ENCODE assay signal across 8 cellular contexts in the genomic region with DNA sequence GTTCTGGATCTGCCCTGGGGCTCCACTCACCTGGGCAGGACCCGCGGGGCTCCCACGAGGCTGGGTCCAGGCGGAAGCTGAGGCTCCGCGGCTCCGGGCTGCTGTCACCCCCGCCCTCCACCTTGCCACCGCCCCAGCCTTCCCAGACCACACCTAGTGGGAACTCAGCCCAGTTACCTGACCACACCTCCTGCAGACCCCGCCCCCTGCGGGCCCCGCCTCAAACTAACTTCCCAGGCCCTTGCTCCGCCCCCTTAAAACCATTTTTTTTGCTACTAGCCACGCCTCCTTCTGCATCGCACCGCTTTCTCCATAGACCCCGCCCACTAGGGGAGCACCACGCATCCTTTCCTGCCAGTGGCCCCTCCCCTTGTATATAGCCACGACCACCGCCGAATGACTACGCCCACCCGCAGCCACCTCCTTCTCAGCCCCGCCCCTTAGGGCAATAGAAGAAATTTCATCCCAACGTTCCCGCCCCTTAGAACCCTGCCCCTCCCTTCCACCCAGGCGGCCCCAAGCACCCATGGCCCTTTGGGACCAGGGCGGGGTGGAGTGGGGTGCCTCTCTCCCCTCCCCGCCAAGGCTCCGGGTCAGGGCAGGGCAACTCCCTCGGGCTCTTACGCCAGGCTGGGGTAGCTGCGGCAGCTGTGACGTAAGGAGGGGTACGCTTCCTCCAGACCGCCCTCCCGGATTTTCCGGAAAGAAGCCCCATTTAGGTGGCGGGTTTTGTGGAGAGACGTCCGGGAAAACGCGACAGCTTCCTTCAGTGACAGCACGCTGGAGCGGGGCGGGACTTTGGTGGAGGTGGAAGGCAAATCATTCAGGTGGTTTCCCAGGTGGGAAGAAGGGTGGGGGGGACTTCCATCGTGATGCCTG. TPM values are rescaled to one million over a fixed set of nuclear protein-coding genes. Genes with fewer than 3 reads are reported as not detected.
DNase-seq lines count a peak whose midpoint lies in the region; ATAC-seq and TF ChIP-seq lines count a peak whose summit lies in the region.

A gene (minus strand): TSS at position 79 of the 879 bp plus-strand sequence. CDS start 3,687 bp downstream, outside the sequence.

- peak; percentile 70 for ATAC-seq in GM19351 (IDR thresholded peaks at IDR 0.05; ENCODE audit: unreplicated experiment)
- peak; percentile 56 for ATAC-seq in HG03442 (IDR thresholded peaks at IDR 0.05; ENCODE audit: unreplicated experiment)

- intact Hi-C loops in esophagus squamous epithelium (cut with DNase I), result no loop called here
- intact Hi-C loops in transverse colon (cut with DNase I; ENCODE audit: low total_unique reads), result no loop called here

- no peak for TF ChIP-seq CTCF in BE2C (IDR thresholded peaks at IDR 0.05; ENCODE audit: low read depth, low read length)
- peak in 3 of 6 experiments; percentile 15 to 16 (median 15) for TF ChIP-seq CTCF in esophagus squamous epithelium (IDR thresholded peaks at IDR 0.05)
- peak; percentile 43 for TF ChIP-seq CTCF in neutrophil (IDR thresholded peaks at IDR 0.05)
- TF ChIP-seq CTCF in transverse colon (IDR thresholded peaks at IDR 0.05), result no peak

- H3K9ac ChIP-seq in NT2/D1 (ENCODE audit: insufficient read length, low read depth), result peak within 1 kb of the TSS; percentile 88

- H3K4me1 ChIP-seq in BE2C (no peaks in the 10 kb centered on the region), NT2/D1 (ENCODE audit: insufficient read depth, insufficient read length) (peaks cover 8% of the 10 kb centered on the region), esophagus squamous epithelium (peaks cover 4 to 38% (median 15%) of the 10 kb centered on the region in 3 donors), neutrophil (ENCODE audit: control insufficient read depth in 1 of 2, insufficient read depth in 1 of 2, low read depth in 1 of 2, low read length in 1 of 2) (peaks cover 61 to 64% of the 10 kb centered on the region in 2 experiments), transverse colon (peaks cover 0 to 24% (median 5%) of the 10 kb centered on the region in 4 donors)

- peak in 3 of 4 donors; percentile 67 to 69 (median 68) for TF ChIP-seq POLR2A in esophagus squamous epithelium (IDR thresholded peaks at IDR 0.05)
- TF ChIP-seq POLR2A in transverse colon (IDR thresholded peaks at IDR 0.05), result peak; percentile 95

- H3K9me3 ChIP-seq in BE2C, result no peaks in the 10 kb centered on the region
- no peaks in the 10 kb centered on the region for H3K9me3 ChIP-seq in NT2/D1 (ENCODE audit: insufficient read depth, low read length)
- H3K9me3 ChIP-seq in esophagus squamous epithelium, result no peaks in the 10 kb centered on the region
- no peaks in the 10 kb centered on the region for H3K9me3 ChIP-seq in neutrophil
- H3K9me3 ChIP-seq in transverse colon, result no peaks in the 10 kb centered on the region

- H3K4me3 ChIP-seq in BE2C (ENCODE audit: low read depth, low read length), result no peak within 1 kb of the TSS
- peak within 1 kb of the TSS; percentile 86 for H3K4me3 ChIP-seq in NT2/D1 (ENCODE audit: insufficient read length, low read depth)
- H3K4me3 ChIP-seq in esophagus squamous epithelium, result peak within 1 kb of the TSS; percentile 37 to 74 (median 56)
- peak within 1 kb of the TSS; percentile 71 to 73 for H3K4me3 ChIP-seq in neutrophil (ENCODE audit: low read depth in 1 of 2, low read length in 1 of 2)
- H3K4me3 ChIP-seq in transverse colon, result peak within 1 kb of the TSS; percentile 25 to 61 (median 36)

- H3K36me3 ChIP-seq in BE2C (no peaks in the 10 kb centered on the region), NT2/D1 (ENCODE audit: insufficient read depth, insufficient read length, low read length) (no peaks in the 10 kb centered on the region), esophagus squamous epithelium (peaks cover 0 to 10% (median 0%) of the 10 kb centered on the region in 3 donors), neutrophil (no peaks in the 10 kb centered on the region), transverse colon (no peaks in the 10 kb centered on the region)

- peak; percentile 16 for DNase-seq in BE2C
- peak; percentile 86 for DNase-seq in NT2/D1 (ENCODE audit: low read depth, low spot score)
- peak; percentile 94 for DNase-seq in activated T-cell treated with anti-CD3 and anti-CD28 coated beads for 1 hour (ENCODE audit: low read depth)
- peak; percentile 66 for DNase-seq in esophagus squamous epithelium (lab: John Stamatoyannopoulos, UW)
- DNase-seq in transverse colon, result peak; percentile 98

- H3K27me3 ChIP-seq in BE2C, result no peaks in the 10 kb centered on the region
- H3K27me3 ChIP-seq in NT2/D1 (ENCODE audit: insufficient read depth, insufficient read length), result peaks cover 12% of the 10 kb centered on the region
- H3K27me3 ChIP-seq in esophagus squamous epithelium, result peaks cover 0 to 26% (median 0%) of the 10 kb centered on the region in 4 donors
- no peaks in the 10 kb centered on the region for H3K27me3 ChIP-seq in neutrophil
- peaks cover 11% of the 10 kb centered on the region for H3K27me3 ChIP-seq in transverse colon

- WGBS in esophagus squamous epithelium, 2 donors, result 1 to 2% methylated on average over 14 to 16 of the region's 47 CpGs
- WGBS in transverse colon (ENCODE audit: low coverage in 1 of 2), 2 donors, result 1 to 3% methylated on average over 8 to 34 of the region's 47 CpGs

- no peak for TF ChIP-seq EP300 in transverse colon (IDR thresholded peaks at IDR 0.05; ENCODE audit: low read depth)

- H3K27ac ChIP-seq in esophagus squamous epithelium (peak within 1 kb of the TSS; percentile 87 to 92 (median 90)), neutrophil (peak within 1 kb of the TSS; percentile 91), transverse colon (peak within 1 kb of the TSS; percentile 88 to 94 (median 90))

- in situ Hi-C loops in transverse colon (cut with MboI; ENCODE audit: low pct_ligation_motif_present in 1 of 4, low pct_unique_long_range_greater_than_20kb in 1 of 4, low sequenced_read_pairs in 3 of 4), result no loop called here

RNA-seq across cellular contexts. Expression of the gene that starts here (rescaled TPM):
- 0.36 TPM for polyA plus RNA-seq in BE2C (2012; ENCODE audit: insufficient read depth, insufficient read length, low read depth)
- total RNA-seq in esophagus squamous epithelium (10 to 100 TPM; 17.3 to 52.1 (median 40.6) TPM), transverse colon (100 to 1,000 TPM in 1 of 4 donors, 10 to 100 TPM in 3; 41.4 to 127 (median 55.5) TPM)

Comparison
In these comparisons a context has a peak if more than half of its experiments do, and no peak if none do; other contexts are left out.
1. DNase-seq: peak in every context shown above with its lines; median percentile 98 in transverse colon; 94 in activated T-cell treated with anti-CD3 and anti-CD28 coated beads for 1 hour; 86 in NT2/D1; 66 in esophagus squamous epithelium; 16 in BE2C.